Comparison of ENCODE assay signal across 23 cellular contexts in genomic region chr12:94168041-94168440, GRCh38.
"Had no signal": no experiment of that assay in that cellular context is flagged by ENCODE, and none has a peak within 500 bp of the region (broad histone marks: within the 10 kb centered on the region; RNA-seq: fewer than 3 reads in every experiment).

No MANE protein-coding gene starts in this region.

- FAIRE-seq: colon, kidney had no signal

- DNase-seq: activated CD4-positive, alpha-beta T cell treated with anti-CD3 and anti-CD28 coated beads, Interleukin-2, amount 50 U/mL, for 4 hours; activated gamma-delta T cell treated with Interleukin-2 at 50 U/mL for 16 hours; amygdala; body of pancreas; caudate nucleus; gastrocnemius medialis; head of caudate nucleus; kidney; left lung; nephron progenitor cell; stimulated activated CD4-positive, alpha-beta T cell treated with anti-CD3 and anti-CD28 coated beads, Interleukin-15, amount 100 ng/mL, for 24 hours; stimulated activated CD4-positive, alpha-beta T cell treated with anti-CD3 and anti-CD28 coated beads, Interleukin-2, amount 100 ng/mL, for 48 hours; stomach; SW 1271; T-helper 2 cell; upper lobe of right lung had no signal

- H3K27me3 ChIP-seq: body of pancreas, gastrocnemius medialis, left lung, right atrium auricular region, upper lobe of right lung had no signal

- H3K27ac Mint-ChIP-seq: activated naive CD4-positive, alpha-beta T cell treated with anti-CD3 and anti-CD28 coated beads, Interleukin-2, amount 50 U/mL, for 72 hours; nephron progenitor cell had no signal

- H3K4me1 ChIP-seq: body of pancreas, gastrocnemius medialis, prostate gland had no signal

- H3K4me3 ChIP-seq: body of pancreas, gastrocnemius medialis, left lung, prostate gland, right atrium auricular region, skin epidermis, stomach, thoracic aorta, upper lobe of right lung had no signal

- H3K9me3 ChIP-seq: body of pancreas, gastrocnemius medialis, left lung, prostate gland, right atrium auricular region, stomach, thoracic aorta, upper lobe of right lung had no signal

- H3K4me3 Mint-ChIP-seq: activated T-helper 1 cell treated with anti-CD3 and anti-CD28 coated beads, Interleukin-12 subunit alpha, Interleukin-12 subunit beta, Interleukin-2, Interleukin-4 antibody, amounts not matched to agents 30 ng/mL and 10 ng/mL and 1 ng/mL, durations not matched to agents 14 hours and 24 hours and 36 hours; nephron progenitor cell had no signal

- H3K36me3 ChIP-seq: gastrocnemius medialis, prostate gland, right atrium auricular region, stomach, thoracic aorta, upper lobe of right lung had no signal

- H3K27ac ChIP-seq: body of pancreas, gastrocnemius medialis, prostate gland, right atrium auricular region, stomach, thoracic aorta, upper lobe of right lung had no signal

- H3K9me3 Mint-ChIP-seq: activated naive CD4-positive, alpha-beta T cell treated with anti-CD3 and anti-CD28 coated beads, Interleukin-2, amount 50 U/mL, for 72 hours; activated T-helper 1 cell treated with anti-CD3 and anti-CD28 coated beads, Interleukin-12 subunit alpha, Interleukin-12 subunit beta, Interleukin-2, Interleukin-4 antibody, amounts not matched to agents 30 ng/mL and 10 ng/mL and 1 ng/mL, durations not matched to agents 14 hours and 24 hours and 36 hours; nephron progenitor cell had no signal
